In the genomic region with DNA sequence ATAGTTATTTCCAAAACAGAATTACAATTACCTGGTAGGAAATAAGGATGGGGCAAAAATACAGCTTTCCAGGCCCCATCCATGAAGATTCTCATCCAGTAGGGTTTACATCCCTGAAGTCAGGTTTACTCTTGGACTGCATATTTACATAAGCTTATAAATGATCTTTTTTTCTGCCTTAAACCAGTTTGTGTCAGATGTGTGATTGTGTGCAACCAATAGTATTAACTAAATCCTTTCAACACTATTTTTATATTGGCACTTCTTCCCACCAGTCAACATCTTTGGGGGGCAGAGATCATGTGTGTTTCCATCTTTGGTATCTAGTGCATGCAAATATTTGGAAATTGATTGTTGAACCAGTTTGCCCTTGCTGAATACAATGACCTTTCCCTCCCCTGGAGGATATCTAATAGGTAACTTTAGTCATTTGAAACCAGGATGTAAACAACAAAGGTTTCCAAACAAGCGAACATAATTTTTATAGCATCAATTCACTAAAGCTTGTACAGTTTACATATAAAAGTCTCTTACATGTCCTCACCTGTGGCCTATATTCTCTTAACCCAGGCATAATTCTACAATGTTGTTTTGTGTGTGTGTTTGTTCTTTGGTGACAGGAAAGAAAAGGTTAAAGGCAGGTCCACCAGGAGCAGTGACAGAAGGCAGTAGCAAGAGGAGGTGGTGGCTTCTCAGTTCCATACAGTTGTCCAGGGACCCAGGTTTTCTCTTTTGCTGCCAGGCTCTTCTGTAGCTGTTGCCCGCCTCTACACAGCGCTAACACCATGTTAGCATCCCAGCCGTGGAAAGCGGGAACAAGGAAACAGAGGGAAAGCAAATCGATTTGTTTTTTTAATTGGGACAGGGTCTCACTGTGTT, we compare ENCODE assay signal across 1 cellular context.
TF ChIP-seq lines count a peak whose summit lies in the region.

No MANE protein-coding gene starts in this region.

TF ChIP-seq in SK-N-SH, 30 proteins besides CTCF, POLR2A, EP300 and RAD21:
- no peak for TF ChIP-seq SIN3A (IDR thresholded peaks at IDR 0.05; ENCODE audit: borderline replicate concordance, low read depth, low read length)
- TF ChIP-seq MXI1 (IDR thresholded peaks at IDR 0.05; ENCODE audit: low read depth, low read length): no peak
- TF ChIP-seq, protein P1, sequence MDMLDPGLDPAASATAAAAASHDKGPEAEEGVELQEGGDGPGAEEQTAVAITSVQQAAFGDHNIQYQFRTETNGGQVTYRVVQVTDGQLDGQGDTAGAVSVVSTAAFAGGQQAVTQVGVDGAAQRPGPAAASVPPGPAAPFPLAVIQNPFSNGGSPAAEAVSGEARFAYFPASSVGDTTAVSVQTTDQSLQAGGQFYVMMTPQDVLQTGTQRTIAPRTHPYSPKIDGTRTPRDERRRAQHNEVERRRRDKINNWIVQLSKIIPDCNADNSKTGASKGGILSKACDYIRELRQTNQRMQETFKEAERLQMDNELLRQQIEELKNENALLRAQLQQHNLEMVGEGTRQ (IDR thresholded peaks at IDR 0.05; ENCODE audit: borderline replicate concordance, low read depth, low read length): no peak
- no peak for TF ChIP-seq RCOR1 (IDR thresholded peaks at IDR 0.05; ENCODE audit: low read length)
- TF ChIP-seq, protein P2, sequence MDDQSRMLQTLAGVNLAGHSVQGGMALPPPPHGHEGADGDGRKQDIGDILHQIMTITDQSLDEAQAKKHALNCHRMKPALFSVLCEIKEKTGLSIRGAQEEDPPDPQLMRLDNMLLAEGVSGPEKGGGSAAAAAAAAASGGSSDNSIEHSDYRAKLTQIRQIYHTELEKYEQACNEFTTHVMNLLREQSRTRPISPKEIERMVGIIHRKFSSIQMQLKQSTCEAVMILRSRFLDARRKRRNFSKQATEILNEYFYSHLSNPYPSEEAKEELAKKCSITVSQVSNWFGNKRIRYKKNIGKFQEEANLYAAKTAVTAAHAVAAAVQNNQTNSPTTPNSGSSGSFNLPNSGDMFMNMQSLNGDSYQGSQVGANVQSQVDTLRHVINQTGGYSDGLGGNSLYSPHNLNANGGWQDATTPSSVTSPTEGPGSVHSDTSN (IDR thresholded peaks at IDR 0.05): no peak
- TF ChIP-seq CHD2 (IDR thresholded peaks at IDR 0.05; ENCODE audit: low read length, partially characterized antibody): no peak
- TF ChIP-seq NFIC (IDR thresholded peaks at IDR 0.05; ENCODE audit: borderline replicate concordance): no peak
- no peak for TF ChIP-seq ELF1 (IDR thresholded peaks at IDR 0.05)
- TF ChIP-seq RXRA (IDR thresholded peaks at IDR 0.05; ENCODE audit: borderline replicate concordance, low read depth): no peak
- TF ChIP-seq, protein P3, sequence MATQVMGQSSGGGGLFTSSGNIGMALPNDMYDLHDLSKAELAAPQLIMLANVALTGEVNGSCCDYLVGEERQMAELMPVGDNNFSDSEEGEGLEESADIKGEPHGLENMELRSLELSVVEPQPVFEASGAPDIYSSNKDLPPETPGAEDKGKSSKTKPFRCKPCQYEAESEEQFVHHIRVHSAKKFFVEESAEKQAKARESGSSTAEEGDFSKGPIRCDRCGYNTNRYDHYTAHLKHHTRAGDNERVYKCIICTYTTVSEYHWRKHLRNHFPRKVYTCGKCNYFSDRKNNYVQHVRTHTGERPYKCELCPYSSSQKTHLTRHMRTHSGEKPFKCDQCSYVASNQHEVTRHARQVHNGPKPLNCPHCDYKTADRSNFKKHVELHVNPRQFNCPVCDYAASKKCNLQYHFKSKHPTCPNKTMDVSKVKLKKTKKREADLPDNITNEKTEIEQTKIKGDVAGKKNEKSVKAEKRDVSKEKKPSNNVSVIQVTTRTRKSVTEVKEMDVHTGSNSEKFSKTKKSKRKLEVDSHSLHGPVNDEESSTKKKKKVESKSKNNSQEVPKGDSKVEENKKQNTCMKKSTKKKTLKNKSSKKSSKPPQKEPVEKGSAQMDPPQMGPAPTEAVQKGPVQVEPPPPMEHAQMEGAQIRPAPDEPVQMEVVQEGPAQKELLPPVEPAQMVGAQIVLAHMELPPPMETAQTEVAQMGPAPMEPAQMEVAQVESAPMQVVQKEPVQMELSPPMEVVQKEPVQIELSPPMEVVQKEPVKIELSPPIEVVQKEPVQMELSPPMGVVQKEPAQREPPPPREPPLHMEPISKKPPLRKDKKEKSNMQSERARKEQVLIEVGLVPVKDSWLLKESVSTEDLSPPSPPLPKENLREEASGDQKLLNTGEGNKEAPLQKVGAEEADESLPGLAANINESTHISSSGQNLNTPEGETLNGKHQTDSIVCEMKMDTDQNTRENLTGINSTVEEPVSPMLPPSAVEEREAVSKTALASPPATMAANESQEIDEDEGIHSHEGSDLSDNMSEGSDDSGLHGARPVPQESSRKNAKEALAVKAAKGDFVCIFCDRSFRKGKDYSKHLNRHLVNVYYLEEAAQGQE (IDR thresholded peaks at IDR 0.05; ENCODE audit: low read depth, low read length): no peak
- TF ChIP-seq, protein P4, sequence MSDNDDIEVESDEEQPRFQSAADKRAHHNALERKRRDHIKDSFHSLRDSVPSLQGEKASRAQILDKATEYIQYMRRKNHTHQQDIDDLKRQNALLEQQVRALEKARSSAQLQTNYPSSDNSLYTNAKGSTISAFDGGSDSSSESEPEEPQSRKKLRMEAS (IDR thresholded peaks at IDR 0.05; ENCODE audit: low read depth): no peak
- no peak for TF ChIP-seq TEAD4 (IDR thresholded peaks at IDR 0.05; ENCODE audit: borderline replicate concordance, insufficient read depth)
- TF ChIP-seq FOSL2 (IDR thresholded peaks at IDR 0.05; ENCODE audit: borderline replicate concordance, low read depth): no peak
- no peak for TF ChIP-seq FOXJ3 (CRISPR knock-in tag; IDR thresholded peaks at IDR 0.05)
- no peak for TF ChIP-seq MEF2A (IDR thresholded peaks at IDR 0.05; ENCODE audit: borderline replicate concordance, low read depth)
- no peak for TF ChIP-seq POLR2AphosphoS5 (IDR thresholded peaks at IDR 0.05; ENCODE audit: low read depth, low read length)
- no peak for TF ChIP-seq TCF12 (IDR thresholded peaks at IDR 0.05)
- TF ChIP-seq JUND (IDR thresholded peaks at IDR 0.05): no peak
- TF ChIP-seq FOXM1 (IDR thresholded peaks at IDR 0.05; ENCODE audit: low read depth): no peak
TF ChIP-seq in SK-N-SH: peak in this region for 0.
